10 cellular contexts compared by ENCODE assay signal in genomic region chr1:114632427-114632826, GRCh38. TPM values are rescaled to one million over a fixed set of nuclear protein-coding genes. Genes with fewer than 3 reads are reported as not detected.
"Had no signal": no experiment of that assay in that cellular context is flagged by ENCODE, and none has a peak within 500 bp of the region (broad histone marks: within the 10 kb centered on the region; RNA-seq: fewer than 3 reads in every experiment).

No MANE protein-coding gene starts in this region.

- H3K4me3 ChIP-seq: GM23338 had no signal

- H3K9ac ChIP-seq: KMS-11 had no signal

- H3K27ac ChIP-seq: KMS-11 had no signal

- FAIRE-seq: H1, H54, HTR-8/SVneo had no signal

- ATAC-seq: GM23338 had no signal

- DNase-seq: H9, HCEC 1CT, IMR-90, KBM-7 had no signal

RNA-seq across cellular contexts. Expression of gene DENND2C, which starts 37.4 kb away (rescaled TPM):
- total RNA-seq: HT-29 had no signal
